ENCODE assay signal across 13 cellular contexts in the genomic region with DNA sequence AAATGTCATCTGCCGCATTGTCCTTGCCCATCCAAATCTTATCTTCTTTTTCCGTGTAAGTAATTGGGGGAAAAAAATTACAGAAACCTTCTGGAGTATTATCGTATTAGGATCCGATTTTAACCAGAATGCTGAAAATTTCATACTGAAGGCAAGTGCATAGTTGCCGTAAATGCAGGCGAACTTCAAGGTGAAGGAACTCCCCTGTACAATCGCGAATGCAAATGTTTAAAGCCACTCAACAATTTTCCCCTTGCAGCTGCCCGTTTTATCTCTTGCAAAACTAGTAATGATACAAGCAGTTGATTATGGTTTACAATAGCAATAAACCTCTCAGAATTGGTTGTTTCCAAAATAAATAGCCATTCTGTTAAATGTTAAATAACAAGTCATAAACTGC.
A peak's percentile ranks its signal among the peaks of the same experiment; 100 is the strongest.
DNase-seq lines count a peak whose midpoint lies in the region; ATAC-seq and TF ChIP-seq lines count a peak whose summit lies in the region.
"Had no signal": no experiment of that assay in that cellular context is flagged by ENCODE, and none has a peak within 500 bp of the region (broad histone marks: within the 10 kb centered on the region; RNA-seq: fewer than 3 reads in every experiment).

No MANE protein-coding gene starts in this region.

- no peaks in the 10 kb centered on the region for H4K20me1 ChIP-seq in osteoblast (ENCODE audit: insufficient read depth, low read length)

- H3K27ac ChIP-seq in osteoblast (ENCODE audit: low read depth, low read length): no peak overlapping the region
- H3K27ac ChIP-seq: A549 had no signal

- intact Hi-C loops in activated B cell treated with CpG ODN at 0.5 μM for 24 hours (cut with micrococcal nuclease): no loop called here

- H3K4me3 ChIP-seq in BE2C (ENCODE audit: low read depth, low read length) (peak overlapping the region; percentile 71), GM12875 (ENCODE audit: low read depth, low read length) (peak overlapping the region; percentile 43), osteoblast (ENCODE audit: insufficient read depth, low read length) (no peak overlapping the region)
- H3K4me3 ChIP-seq: A549 had no signal

- H3K9me3 ChIP-seq in BE2C: no peaks in the 10 kb centered on the region
- no peaks in the 10 kb centered on the region for H3K9me3 ChIP-seq in osteoblast (ENCODE audit: low read depth, low read length)
- H3K9me3 ChIP-seq: A549 had no signal

- H3K79me2 ChIP-seq in osteoblast (ENCODE audit: insufficient read depth, low read length): no peaks in the 10 kb centered on the region

- peaks cover 29% of the 10 kb centered on the region for H3K27me3 Mint-ChIP-seq in activated B cell treated with CpG ODN at 0.5 μM for 24 hours
- no peaks in the 10 kb centered on the region for H3K27me3 Mint-ChIP-seq in mesothelial cell of epicardium (ENCODE audit: low read depth)

- no peak for TF ChIP-seq CTCF in BE2C (IDR thresholded peaks at IDR 0.05; ENCODE audit: low read depth, low read length)
- TF ChIP-seq CTCF in GM12875 (IDR thresholded peaks at IDR 0.05; ENCODE audit: borderline replicate concordance, insufficient read depth, low read depth, low read length): no peak
- no peak for TF ChIP-seq CTCF in activated B cell treated with CpG ODN at 0.5 μM for 24 hours (IDR thresholded peaks at IDR 0.05)
- no peak for TF ChIP-seq CTCF in osteoblast (IDR thresholded peaks at IDR 0.05; ENCODE audit: extremely low read depth, low read depth, low read length)
- TF ChIP-seq CTCF in mesothelial cell of epicardium (IDR thresholded peaks at IDR 0.05; ENCODE audit: unreplicated experiment): no peak

- H3K4me3 Mint-ChIP-seq in activated B cell treated with CpG ODN at 0.5 μM for 24 hours (peak overlapping the region; percentile 72), mesothelial cell of epicardium (no peak overlapping the region)
- H3K4me3 Mint-ChIP-seq: CD4-positive, alpha-beta memory T cell had no signal

- H3K36me3 Mint-ChIP-seq in activated B cell treated with CpG ODN at 0.5 μM for 24 hours (ENCODE audit: low read depth) (no peaks in the 10 kb centered on the region), mesothelial cell of epicardium (no peaks in the 10 kb centered on the region)
- H3K36me3 Mint-ChIP-seq: CD4-positive, alpha-beta memory T cell had no signal

- CTCF ChIA-PET in activated B cell treated with CpG ODN at 0.5 μM for 24 hours (lab: Charles Lee): no interaction called here

- H3K27ac Mint-ChIP-seq in activated B cell treated with CpG ODN at 0.5 μM for 24 hours: no peak overlapping the region
- no peak overlapping the region for H3K27ac Mint-ChIP-seq in mesothelial cell of epicardium
- H3K27ac Mint-ChIP-seq: CD4-positive, alpha-beta memory T cell had no signal

- no peak overlapping the region for H2AFZ ChIP-seq in osteoblast (ENCODE audit: low read length)

- H3K4me1 ChIP-seq in BE2C (peaks cover 36% of the 10 kb centered on the region), osteoblast (ENCODE audit: insufficient read depth, low read length) (peaks cover 16% of the 10 kb centered on the region)
- H3K4me1 ChIP-seq: A549 had no signal

- H3K36me3 ChIP-seq in BE2C: no peaks in the 10 kb centered on the region
- H3K36me3 ChIP-seq in osteoblast (ENCODE audit: insufficient read depth, low read length): no peaks in the 10 kb centered on the region

- H3K27me3 ChIP-seq in BE2C: no peaks in the 10 kb centered on the region
- no peaks in the 10 kb centered on the region for H3K27me3 ChIP-seq in osteoblast (ENCODE audit: insufficient read depth, low read length)

- H3K9me3 Mint-ChIP-seq in activated B cell treated with CpG ODN at 0.5 μM for 24 hours (no peaks in the 10 kb centered on the region), mesothelial cell of epicardium (no peaks in the 10 kb centered on the region)
- H3K9me3 Mint-ChIP-seq: CD4-positive, alpha-beta memory T cell had no signal

- DNase-seq in BE2C (no peak), activated B cell treated with CpG ODN at 0.5 μM for 24 hours (no peak), osteoblast (ENCODE audit: insufficient read length, low spot score, missing footprints) (no peak), mesothelial cell of epicardium (ENCODE audit: low spot score in 2 of 2, unreplicated experiment in 2 of 2) (no peak), activated T-cell treated with anti-CD3 and anti-CD28 coated beads for 4 hours (no peak)
- DNase-seq: CD4-positive, alpha-beta memory T cell; NCI-H1436 treated with DMSO at 0.1 percent for 48 hours; NCI-H345; NCI-H774; SIG-M5 had no signal

- peaks cover 22% of the 10 kb centered on the region for H3K4me1 Mint-ChIP-seq in activated B cell treated with CpG ODN at 0.5 μM for 24 hours
- H3K4me1 Mint-ChIP-seq in mesothelial cell of epicardium: peaks cover 27% of the 10 kb centered on the region

- POLR2A ChIA-PET in activated B cell treated with CpG ODN at 0.5 μM for 24 hours (lab: Charles Lee): no interaction called here

- ATAC-seq in activated B cell treated with CpG ODN at 0.5 μM for 24 hours (ENCODE audit: low read depth): no peak
- ATAC-seq in GM19397 (IDR thresholded peaks at IDR 0.05; ENCODE audit: unreplicated experiment): no peak
- ATAC-seq: A549 had no signal

- H3K4me2 ChIP-seq in osteoblast (ENCODE audit: insufficient read depth, low read length): peak overlapping the region; percentile 47
- H3K4me2 ChIP-seq: A549 had no signal
